In genomic region chr9:91362212-91362611, GRCh38 we compare ENCODE assay signal across 8 cellular contexts. TPM values are rescaled to one million over a fixed set of nuclear protein-coding genes. Genes with fewer than 3 reads are reported as not detected.
DNase-seq lines count a peak whose midpoint lies in the region; ATAC-seq and TF ChIP-seq lines count a peak whose summit lies in the region.

No MANE protein-coding gene starts in this region.

- no peak for DNase-seq in T-helper 2 cell treated with Interferon-gamma antibody and Interleukin-4, amounts not matched to agents 5 μg/mL and 100 μg/mL, for 36 hours (ENCODE audit: low spot score)
- DNase-seq in T-helper 2 cell = no peak
- no peak for DNase-seq in WTC11 (ENCODE audit: low spot score)
- DNase-seq in suprapubic skin (ENCODE audit: low spot score in 2 of 2) = no peak
- no peak for DNase-seq in hepatic stellate cell (ENCODE audit: low spot score)
- DNase-seq in SW480 (ENCODE audit: low spot score) = no peak

- H3K9me3 Mint-ChIP-seq in T-helper 2 cell treated with Interferon-gamma antibody and Interleukin-4, amounts not matched to agents 5 μg/mL and 100 μg/mL, for 36 hours = peaks cover 10% of the 10 kb centered on the region
- peaks cover 6% of the 10 kb centered on the region; the same call in 1 of the 2 replicates for H3K9me3 Mint-ChIP-seq in WTC11

- H3K27ac ChIP-seq in iPS-18a (ENCODE audit: low read length) = no peak overlapping the region
- H3K27ac ChIP-seq in suprapubic skin = peak overlapping the region; percentile 94

- no peaks in the 10 kb centered on the region for H3K27me3 ChIP-seq in iPS-18a (ENCODE audit: control insufficient read depth, insufficient read depth, low read length)
- no peaks in the 10 kb centered on the region for H3K27me3 ChIP-seq in suprapubic skin

- POLR2A ChIA-PET in WTC11 (lab: Charles Lee) = no interaction called here

- H3K36me3 Mint-ChIP-seq in T-helper 2 cell treated with Interferon-gamma antibody and Interleukin-4, amounts not matched to agents 5 μg/mL and 100 μg/mL, for 36 hours (ENCODE audit: low read depth) = peaks cover 14% of the 10 kb centered on the region
- H3K36me3 Mint-ChIP-seq in WTC11 = peaks cover 9% of the 10 kb centered on the region

- no peak for TF ChIP-seq EP300 in suprapubic skin (IDR thresholded peaks at IDR 0.05)

- CTCF ChIA-PET in WTC11 (lab: Charles Lee) = no interaction called here

- peaks cover 3% of the 10 kb centered on the region for H3K36me3 ChIP-seq in iPS-18a (ENCODE audit: control insufficient read depth, low read depth, low read length)
- H3K36me3 ChIP-seq in suprapubic skin = no peaks in the 10 kb centered on the region

- ATAC-seq in WTC11 (no peak), HG02840 (IDR thresholded peaks at IDR 0.05; ENCODE audit: low FRiP score, unreplicated experiment) (no peak)

- peak overlapping the region; percentile 84 for H3K4me3 Mint-ChIP-seq in T-helper 2 cell treated with Interferon-gamma antibody and Interleukin-4, amounts not matched to agents 5 μg/mL and 100 μg/mL, for 36 hours
- peak overlapping the region; percentile 73 for H3K4me3 Mint-ChIP-seq in WTC11

- 63% methylated on average over 11 of the region's 11 CpGs for WGBS in suprapubic skin

- H3K27me3 Mint-ChIP-seq in T-helper 2 cell treated with Interferon-gamma antibody and Interleukin-4, amounts not matched to agents 5 μg/mL and 100 μg/mL, for 36 hours (ENCODE audit: low read depth) = no peaks in the 10 kb centered on the region
- H3K27me3 Mint-ChIP-seq in WTC11 (ENCODE audit: low read depth) = no peaks in the 10 kb centered on the region

- H3K4me1 ChIP-seq in iPS-18a (ENCODE audit: control insufficient read depth, low read depth, low read length) (peaks cover 11% of the 10 kb centered on the region), suprapubic skin (peaks cover 31% of the 10 kb centered on the region)

- TF ChIP-seq CTCF in WTC11 (IDR thresholded peaks at IDR 0.05) = no peak
- no peak for TF ChIP-seq CTCF in suprapubic skin (IDR thresholded peaks at IDR 0.05)

- peak overlapping the region; percentile 41 for H3K4me3 ChIP-seq in iPS-18a (ENCODE audit: low read length)
- peak overlapping the region; percentile 99 for H3K4me3 ChIP-seq in suprapubic skin

- H3K4me1 Mint-ChIP-seq in T-helper 2 cell treated with Interferon-gamma antibody and Interleukin-4, amounts not matched to agents 5 μg/mL and 100 μg/mL, for 36 hours (ENCODE audit: low read depth) = peaks cover 43% of the 10 kb centered on the region
- peaks cover 35% of the 10 kb centered on the region for H3K4me1 Mint-ChIP-seq in WTC11

- H3K9me3 ChIP-seq in iPS-18a (ENCODE audit: control insufficient read depth, low read depth, low read length) = no peaks in the 10 kb centered on the region
- H3K9me3 ChIP-seq in suprapubic skin = no peaks in the 10 kb centered on the region

- peak overlapping the region; percentile 82 for H3K27ac Mint-ChIP-seq in T-helper 2 cell treated with Interferon-gamma antibody and Interleukin-4, amounts not matched to agents 5 μg/mL and 100 μg/mL, for 36 hours
- peak overlapping the region; percentile 89 for H3K27ac Mint-ChIP-seq in WTC11

- no peak for TF ChIP-seq POLR2A in suprapubic skin (IDR thresholded peaks at IDR 0.05)

- H3K9ac ChIP-seq in iPS-18a (ENCODE audit: low read length) = no peak overlapping the region

TF ChIP-seq in WTC11, 78 proteins besides CTCF, POLR2A, EP300 and RAD21:
- TF ChIP-seq CBFB (CRISPR knock-in tag; IDR thresholded peaks at IDR 0.05; ENCODE audit: low read depth) = no peak

RNA-seq across cellular contexts. Expression of gene AUH, which starts 0.5 kb away (rescaled TPM):
- total RNA-seq in WTC11 (2021) (30.4 to 32.3 TPM (median 32.0 TPM) in 3 replicates), suprapubic skin (10 to 100 TPM; 26.0 to 61.0 (median 31.0) TPM)
